15 cellular contexts compared by ENCODE assay signal in genomic region chr4:113962719-113963274, GRCh38. TPM values are rescaled to one million over a fixed set of nuclear protein-coding genes. Genes with fewer than 3 reads are reported as not detected.
"Had no signal": no experiment of that assay in that cellular context is flagged by ENCODE, and none has a peak within 500 bp of the region (broad histone marks: within the 10 kb centered on the region; RNA-seq: fewer than 3 reads in every experiment).

No MANE protein-coding gene starts in this region.

- H3K4me1 Mint-ChIP-seq: activated CD4-positive, alpha-beta memory T cell treated with anti-CD3 and anti-CD28 coated beads, Interleukin-2, amount 10 ng/mL, durations not matched to agents 7 days and 5 days; memory B cell had no signal

- H3K36me3 ChIP-seq: neutrophil, thyroid gland had no signal

- H3K4me1 ChIP-seq: thyroid gland had no signal

- H3K27me3 ChIP-seq: neutrophil, thyroid gland had no signal

- H3K27ac Mint-ChIP-seq: activated CD4-positive, alpha-beta memory T cell treated with anti-CD3 and anti-CD28 coated beads, Interleukin-2, amount 10 ng/mL, durations not matched to agents 7 days and 5 days; memory B cell; natural killer cell; stimulated activated effector memory CD8-positive, alpha-beta T cell treated with anti-CD3 and anti-CD28 coated beads, Interleukin-12 subunit alpha, Interleukin-12 subunit beta, amount 100 ng/mL, for 72 hours had no signal

- DNase-seq: activated CD4-positive, alpha-beta memory T cell treated with anti-CD3 and anti-CD28 coated beads, Interleukin-2, amount 10 ng/mL, durations not matched to agents 7 days and 5 days; activated effector memory CD4-positive, alpha-beta T cell treated with Interleukin-2 at 50 U/mL for 16 hours; activated naive CD4-positive, alpha-beta T cell treated with anti-CD3 and anti-CD28 coated beads, Interleukin-2, amount 50 U/mL, for 16 hours; activated T-cell treated with anti-CD3 and anti-CD28 coated beads, Interleukin-2, amount 50 U/mL, for 4 hours; left ventricle myocardium superior; natural killer cell; stimulated activated CD4-positive, alpha-beta T cell treated with anti-CD3 and anti-CD28 coated beads, Interleukin-12 subunit alpha, Interleukin-12 subunit beta, amount 100 ng/mL, for 4 hours; stimulated activated CD4-positive, alpha-beta T cell treated with anti-CD3 and anti-CD28 coated beads, Interleukin-2, amount 100 ng/mL, for 24 hours; thyroid gland had no signal

- H3K4me3 Mint-ChIP-seq: activated CD4-positive, alpha-beta memory T cell treated with anti-CD3 and anti-CD28 coated beads, Interleukin-2, amount 10 ng/mL, durations not matched to agents 7 days and 5 days; activated T-cell treated with anti-CD3 and anti-CD28 coated beads, Interleukin-2, amount 50 U/mL, for 4 hours; memory B cell; natural killer cell; stimulated activated effector memory CD8-positive, alpha-beta T cell treated with anti-CD3 and anti-CD28 coated beads, Interleukin-12 subunit alpha, Interleukin-12 subunit beta, amount 100 ng/mL, for 72 hours had no signal

- H3K9me3 Mint-ChIP-seq: natural killer cell had no signal

- ATAC-seq: activated CD4-positive, CD25-positive, alpha-beta regulatory T cell treated with anti-CD3 and anti-CD28 coated beads, Interleukin-2, amount 50 U/mL, for 24 hours; activated T-cell treated with anti-CD3 and anti-CD28 coated beads, Interleukin-2, amount 50 U/mL, for 4 hours; left ventricle myocardium superior; natural killer cell; stimulated activated effector memory CD8-positive, alpha-beta T cell treated with anti-CD3 and anti-CD28 coated beads, Interleukin-12 subunit alpha, Interleukin-12 subunit beta, amount 100 ng/mL, for 72 hours had no signal

- FAIRE-seq: keratinocyte had no signal

- H3K4me3 ChIP-seq: coronary artery, thyroid gland had no signal

- H3K36me3 Mint-ChIP-seq: memory B cell; natural killer cell; stimulated activated effector memory CD8-positive, alpha-beta T cell treated with anti-CD3 and anti-CD28 coated beads, Interleukin-12 subunit alpha, Interleukin-12 subunit beta, amount 100 ng/mL, for 72 hours had no signal

- H3K27ac ChIP-seq: neutrophil, thyroid gland had no signal

- H3K9me3 ChIP-seq: neutrophil, thyroid gland had no signal

RNA-seq across cellular contexts. Expression of gene ARSJ, which starts 16.6 kb away (rescaled TPM):
- total RNA-seq: activated CD4-positive, alpha-beta memory T cell treated with anti-CD3 and anti-CD28 coated beads, Interleukin-2, amount 10 ng/mL, durations not matched to agents 7 days and 5 days had no signal
